In genomic region chr9:89666950-89667349, GRCh38 we compare ENCODE assay signal across 19 cellular contexts.
"Had no signal": no experiment of that assay in that cellular context is flagged by ENCODE, and none has a peak within 500 bp of the region (broad histone marks: within the 10 kb centered on the region; RNA-seq: fewer than 3 reads in every experiment).

No MANE protein-coding gene starts in this region.

- DNase-seq: activated B cell treated with CpG ODN at 0.5 μM for 24 hours; activated CD4-positive, alpha-beta T cell treated with anti-CD3 and anti-CD28 coated beads for 48 hours; activated CD8-positive, alpha-beta memory T cell treated with anti-CD3 and anti-CD28 coated beads, Interleukin-2, amount 50 U/mL, for 4 hours; activated CD8-positive, alpha-beta T cell treated with anti-CD3 and anti-CD28 coated beads for 36 hours; activated gamma-delta T cell treated with Interleukin-2 at 50 U/mL for 16 hours; activated naive CD8-positive, alpha-beta T cell treated with anti-CD3 and anti-CD28 coated beads for 36 hours; activated T-cell treated with anti-CD3 and anti-CD28 coated beads, Interleukin-2, amount 50 U/mL, for 48 hours; amygdala; cerebellar nuclear complex; foreskin melanocyte; immature natural killer cell; mammary epithelial cell; ovary; stimulated activated CD4-positive, alpha-beta T cell treated with anti-CD3 and anti-CD28 coated beads, Interleukin-12 subunit alpha, Interleukin-12 subunit beta, amount 100 ng/mL, for 4 hours; stimulated activated CD4-positive, alpha-beta T cell treated with anti-CD3 and anti-CD28 coated beads, Interleukin-2, amount 100 ng/mL, for 24 hours had no signal

- H3K9me3 Mint-ChIP-seq: activated CD8-positive, alpha-beta T cell treated with anti-CD3 and anti-CD28 coated beads for 36 hours; immature natural killer cell had no signal

- H3K9me3 ChIP-seq: ovary, tibial nerve had no signal

- H3K36me3 Mint-ChIP-seq: brain, immature natural killer cell had no signal

- H3K36me3 ChIP-seq: ovary, tibial nerve had no signal

- H3K4me3 ChIP-seq: ovary, tibial nerve had no signal

- H3K27ac Mint-ChIP-seq: activated B cell treated with CpG ODN at 0.5 μM for 24 hours; activated CD8-positive, alpha-beta T cell treated with anti-CD3 and anti-CD28 coated beads for 36 hours; activated naive CD8-positive, alpha-beta T cell treated with anti-CD3 and anti-CD28 coated beads for 36 hours; immature natural killer cell had no signal

- H3K4me3 Mint-ChIP-seq: activated B cell treated with CpG ODN at 0.5 μM for 24 hours; activated CD8-positive, alpha-beta T cell treated with anti-CD3 and anti-CD28 coated beads for 36 hours; activated naive CD8-positive, alpha-beta T cell treated with anti-CD3 and anti-CD28 coated beads for 36 hours; brain; immature natural killer cell; neural crest cell had no signal

- H3K27ac ChIP-seq: epithelial cell of prostate, ovary, tibial nerve had no signal

- ATAC-seq: activated CD8-positive, alpha-beta T cell treated with anti-CD3 and anti-CD28 coated beads for 36 hours had no signal

- H3K27me3 ChIP-seq: ovary, tibial nerve had no signal

- H3K4me1 Mint-ChIP-seq: activated B cell treated with CpG ODN at 0.5 μM for 24 hours, immature natural killer cell had no signal
